25 cellular contexts compared by ENCODE assay signal in the genomic region with DNA sequence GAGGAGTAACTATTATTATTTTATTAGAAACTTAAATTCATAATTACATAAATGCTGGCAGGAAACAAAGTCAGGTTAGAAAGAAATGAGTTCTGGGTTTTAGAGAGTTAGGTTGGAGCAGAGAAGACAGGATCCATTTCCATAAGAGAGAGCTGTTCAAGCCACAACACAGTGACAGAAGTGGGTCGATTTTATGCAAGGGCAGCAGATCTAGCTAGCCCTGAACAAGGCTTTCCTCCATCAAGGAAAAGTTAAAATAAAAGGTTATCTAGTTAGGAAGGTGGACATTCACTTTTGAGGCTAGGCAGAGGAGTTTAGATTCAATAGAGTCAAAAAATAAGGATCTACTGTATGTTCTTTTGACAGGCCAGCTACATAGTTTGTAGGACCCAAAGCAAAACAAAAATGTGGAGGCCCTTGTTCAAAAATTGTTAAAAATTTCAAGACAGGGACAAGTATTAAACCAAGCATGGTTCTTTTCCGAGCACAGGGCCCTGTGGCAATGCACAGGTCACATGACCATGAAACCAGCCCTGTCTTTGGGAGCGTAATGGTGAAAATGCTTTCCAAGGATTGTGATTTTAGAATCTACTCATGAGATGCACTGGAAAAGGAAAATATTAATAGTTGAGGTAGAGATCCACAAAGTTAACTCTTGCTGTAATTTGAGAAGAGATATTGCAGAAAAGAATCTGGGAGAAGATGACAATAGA.
"Had no signal": no experiment of that assay in that cellular context is flagged by ENCODE, and none has a peak within 500 bp of the region (broad histone marks: within the 10 kb centered on the region; RNA-seq: fewer than 3 reads in every experiment).

No MANE protein-coding gene starts in this region.

- H3K4me3 Mint-ChIP-seq: immature natural killer cell; mesothelial cell of epicardium; naive B cell; natural killer cell; stimulated activated naive B cell treated with anti-CD40 and anti-IgM and Interleukin-4, amounts not matched to agents 10 μg/mL and 1 μg/mL and 100 μg/mL, for 72 hours; type B pancreatic cell had no signal

- H3K27ac Mint-ChIP-seq: immature natural killer cell; mesothelial cell of epicardium; naive B cell; natural killer cell; progenitor cell of endocrine pancreas; stimulated activated naive B cell treated with anti-CD40 and anti-IgM and Interleukin-4, amounts not matched to agents 10 μg/mL and 1 μg/mL and 100 μg/mL, for 72 hours; type B pancreatic cell had no signal

- FAIRE-seq: islet of Langerhans, kidney had no signal

- DNase-seq: hippocampal formation; immature natural killer cell; kidney; left lung; lower lobe of right lung; mammary epithelial cell; mesenchymal stem cell; naive B cell; natural killer cell; ovary; stimulated activated CD4-positive, alpha-beta T cell treated with anti-CD3 and anti-CD28 coated beads, Interleukin-2, amount 100 ng/mL, for 24 hours; stimulated activated CD4-positive, alpha-beta T cell treated with anti-CD3 and anti-CD28 coated beads, Interleukin-4, amount 100 ng/mL, for 1 hour; stimulated activated naive B cell treated with anti-CD40 and anti-IgM and Interleukin-4, amounts not matched to agents 10 μg/mL and 1 μg/mL and 100 μg/mL, for 72 hours; stimulated activated naive CD8-positive, alpha-beta T cell treated with anti-CD3 and anti-CD28 coated beads, Interleukin-15, Interleukin-2, amounts not matched to agents 100 U/mL and 50 U/mL, for 24 hours; uterus had no signal

- ATAC-seq: left lung; lower lobe of right lung; natural killer cell; sciatic nerve; stimulated activated naive B cell treated with anti-CD40 and anti-IgM and Interleukin-4, amounts not matched to agents 10 μg/mL and 1 μg/mL and 100 μg/mL, for 72 hours; stimulated activated naive CD8-positive, alpha-beta T cell treated with anti-CD3 and anti-CD28 coated beads, Interleukin-15, Interleukin-2, amounts not matched to agents 100 U/mL and 50 U/mL, for 24 hours had no signal

- H3K36me3 Mint-ChIP-seq: mesothelial cell of epicardium; natural killer cell; stimulated activated naive B cell treated with anti-CD40 and anti-IgM and Interleukin-4, amounts not matched to agents 10 μg/mL and 1 μg/mL and 100 μg/mL, for 72 hours; type B pancreatic cell had no signal

- H3K4me1 ChIP-seq: left lung, lower lobe of right lung, right atrium auricular region, tibial nerve, uterus had no signal

- H3K27me3 Mint-ChIP-seq: progenitor cell of endocrine pancreas; stimulated activated naive B cell treated with anti-CD40 and anti-IgM and Interleukin-4, amounts not matched to agents 10 μg/mL and 1 μg/mL and 100 μg/mL, for 72 hours; type B pancreatic cell had no signal

- H3K27ac ChIP-seq: left lung, lower lobe of right lung, ovary, right atrium auricular region, skin epidermis, stomach, suprapubic skin, tibial nerve, uterus had no signal

- H3K27me3 ChIP-seq: left lung, ovary, right atrium auricular region, stomach, suprapubic skin, tibial nerve, uterus had no signal

- H3K9me3 Mint-ChIP-seq: immature natural killer cell; mesothelial cell of epicardium; natural killer cell; stimulated activated naive B cell treated with anti-CD40 and anti-IgM and Interleukin-4, amounts not matched to agents 10 μg/mL and 1 μg/mL and 100 μg/mL, for 72 hours; type B pancreatic cell had no signal

- H3K36me3 ChIP-seq: left lung, lower lobe of right lung, ovary, right atrium auricular region, stomach, suprapubic skin, tibial nerve, uterus had no signal

- H3K4me3 ChIP-seq: left lung, lower lobe of right lung, ovary, right atrium auricular region, skin epidermis, stomach, suprapubic skin, tibial nerve, uterus had no signal

- H3K9me3 ChIP-seq: left lung, lower lobe of right lung, ovary, right atrium auricular region, stomach, suprapubic skin, tibial nerve, uterus had no signal

- H3K4me1 Mint-ChIP-seq: naive B cell; stimulated activated naive B cell treated with anti-CD40 and anti-IgM and Interleukin-4, amounts not matched to agents 10 μg/mL and 1 μg/mL and 100 μg/mL, for 72 hours had no signal
